9 cellular contexts compared by ENCODE assay signal in genomic region chr9:20997503-20998076, GRCh38.
A peak's percentile ranks its signal among the peaks of the same experiment; 100 is the strongest.
DNase-seq lines count a peak whose midpoint lies in the region; ATAC-seq and TF ChIP-seq lines count a peak whose summit lies in the region.
"Had no signal": no experiment of that assay in that cellular context is flagged by ENCODE, and none has a peak within 500 bp of the region (broad histone marks: within the 10 kb centered on the region; RNA-seq: fewer than 3 reads in every experiment).

No MANE protein-coding gene starts in this region.

- H3K4me3 Mint-ChIP-seq in memory B cell = no peak overlapping the region

- H3K9me3 Mint-ChIP-seq in memory B cell = peaks cover 9% of the 10 kb centered on the region

- DNase-seq in memory B cell (ENCODE audit: low spot score in 2 of 2) = no peak
- no peak for DNase-seq in hippocampal formation (lab: John Stamatoyannopoulos, UW)
- DNase-seq in RKO (ENCODE audit: low spot score) = no peak
- no peak for DNase-seq in C1 segment of cervical spinal cord (lab: John Stamatoyannopoulos, UW)
- DNase-seq in GM13977 (ENCODE audit: low spot score) = no peak
- DNase-seq: stimulated activated CD4-positive, alpha-beta T cell treated with anti-CD3 and anti-CD28 coated beads, Interleukin-1b, Interleukin-23, amount 100 ng/mL, for 48 hours had no signal

- in situ Hi-C loops in GM13977 (cut with MboI; ENCODE audit: low pct_unique_long_range_greater_than_20kb, low sequenced_read_pairs, unreplicated experiment) = no loop called here

- no peak for TF ChIP-seq CTCF in GM13977 (IDR thresholded peaks at IDR 0.05; ENCODE audit: extremely low read depth, insufficient read depth, missing control alignments)

- ATAC-seq in GM18867 (IDR thresholded peaks at IDR 0.05; ENCODE audit: unreplicated experiment) (peak; percentile 75), GM21619 (IDR thresholded peaks at IDR 0.05; ENCODE audit: unreplicated experiment) (peak; percentile 65), HG03521 (IDR thresholded peaks at IDR 0.05; ENCODE audit: unreplicated experiment) (peak; percentile 56), memory B cell (ENCODE audit: low read depth) (peak; percentile 74)

- H3K27me3 Mint-ChIP-seq in memory B cell = no peaks in the 10 kb centered on the region

- peaks cover 21% of the 10 kb centered on the region for H3K4me1 Mint-ChIP-seq in memory B cell

- peaks cover 32% of the 10 kb centered on the region for H3K36me3 Mint-ChIP-seq in memory B cell

- H3K27ac Mint-ChIP-seq in memory B cell = peak overlapping the region; percentile 31
